Comparison of ENCODE assay signal across 23 cellular contexts in the genomic region with DNA sequence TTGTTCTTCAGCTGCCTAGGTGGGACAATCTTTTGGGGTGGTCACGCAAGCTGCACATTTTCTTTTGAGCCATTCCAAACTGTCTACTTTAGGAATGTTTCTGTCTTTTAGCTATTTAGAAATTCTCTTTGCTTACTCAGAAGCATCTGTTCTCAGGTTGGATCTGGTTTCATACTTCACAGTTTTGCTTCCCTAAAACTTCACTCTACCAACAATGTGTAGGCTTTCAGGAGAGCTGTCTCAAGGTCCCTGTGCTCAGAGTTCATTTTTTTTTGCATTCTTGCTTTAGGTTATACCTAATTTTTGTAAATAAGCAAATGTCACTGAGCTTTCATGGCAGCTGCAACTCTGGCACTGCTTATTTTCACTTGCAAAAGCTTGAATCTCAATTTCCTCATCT.
"Had no signal": no experiment of that assay in that cellular context is flagged by ENCODE, and none has a peak within 500 bp of the region (broad histone marks: within the 10 kb centered on the region; RNA-seq: fewer than 3 reads in every experiment).

No MANE protein-coding gene starts in this region.

- DNase-seq: activated CD4-positive, alpha-beta memory T cell treated with anti-CD3 and anti-CD28 coated beads, Interleukin-2, amount 10 ng/mL, durations not matched to agents 7 days and 5 days; activated CD4-positive, alpha-beta T cell treated with anti-CD3 and anti-CD28 coated beads for 1 hour; activated CD8-positive, alpha-beta memory T cell treated with anti-CD3 and anti-CD28 coated beads, Interleukin-2, amount 50 U/mL, for 48 hours; activated gamma-delta T cell treated with Interleukin-2 at 50 U/mL for 16 hours; activated naive CD8-positive, alpha-beta T cell treated with anti-CD3 and anti-CD28 coated beads, Interleukin-2, amount 50 U/mL, for 24 hours; activated T-cell treated with anti-CD3 and anti-CD28 coated beads, Interleukin-2, amount 50 U/mL, for 24 hours; endodermal cell; heart left ventricle; kidney; left colon; ovary; stimulated activated CD4-positive, alpha-beta T cell treated with anti-CD3 and anti-CD28 coated beads, Interleukin-12 subunit alpha, Interleukin-12 subunit beta, amount 100 ng/mL, for 4 hours; stimulated activated CD4-positive, alpha-beta T cell treated with anti-CD3 and anti-CD28 coated beads, Interleukin-4, amount 100 ng/mL, for 1 hour; stimulated activated naive CD8-positive, alpha-beta T cell treated with anti-CD3 and anti-CD28 coated beads, Interleukin-15, Interleukin-2, amounts not matched to agents 100 U/mL and 50 U/mL, for 24 hours; transverse colon had no signal

- H3K4me3 Mint-ChIP-seq: activated CD4-positive, alpha-beta memory T cell treated with anti-CD3 and anti-CD28 coated beads, Interleukin-2, amount 10 ng/mL, durations not matched to agents 7 days and 5 days; activated CD4-positive, alpha-beta T cell treated with anti-CD3 and anti-CD28 coated beads, Interleukin-2, amount 10 ng/mL, durations not matched to agents 7 days and 5 days; activated naive CD4-positive, alpha-beta T cell treated with anti-CD3 and anti-CD28 coated beads, Interleukin-2, amount 50 U/mL, for 24 hours; activated naive CD8-positive, alpha-beta T cell treated with anti-CD3 and anti-CD28 coated beads, Interleukin-2, amount 50 U/mL, for 24 hours; activated T-cell treated with anti-CD3 and anti-CD28 coated beads, Interleukin-2, amount 50 U/mL, for 24 hours; dendritic cell treated with granulocyte-macrophage colony-stimulating factor and Interleukin-4, amounts not matched to agents 40 ng/mL and 50 ng/mL, for 4 days; endodermal cell; immature natural killer cell; naive B cell; WTC11 had no signal

- H3K27me3 Mint-ChIP-seq: activated CD4-positive, alpha-beta memory T cell treated with anti-CD3 and anti-CD28 coated beads, Interleukin-2, amount 10 ng/mL, durations not matched to agents 7 days and 5 days; activated naive CD4-positive, alpha-beta T cell treated with anti-CD3 and anti-CD28 coated beads, Interleukin-2, amount 50 U/mL, for 24 hours; activated naive CD8-positive, alpha-beta T cell treated with anti-CD3 and anti-CD28 coated beads, Interleukin-2, amount 50 U/mL, for 24 hours; activated T-cell treated with anti-CD3 and anti-CD28 coated beads, Interleukin-2, amount 50 U/mL, for 24 hours; dendritic cell treated with granulocyte-macrophage colony-stimulating factor and Interleukin-4, amounts not matched to agents 40 ng/mL and 50 ng/mL, for 4 days; naive B cell; progenitor cell of endocrine pancreas had no signal

- H3K4me1 Mint-ChIP-seq: activated naive CD8-positive, alpha-beta T cell treated with anti-CD3 and anti-CD28 coated beads, Interleukin-2, amount 50 U/mL, for 24 hours; endodermal cell; WTC11 had no signal

- H3K9me3 Mint-ChIP-seq: activated CD4-positive, alpha-beta memory T cell treated with anti-CD3 and anti-CD28 coated beads, Interleukin-2, amount 10 ng/mL, durations not matched to agents 7 days and 5 days; activated CD4-positive, alpha-beta T cell treated with anti-CD3 and anti-CD28 coated beads, Interleukin-2, amount 10 ng/mL, durations not matched to agents 7 days and 5 days; activated naive CD4-positive, alpha-beta T cell treated with anti-CD3 and anti-CD28 coated beads, Interleukin-2, amount 50 U/mL, for 24 hours; activated naive CD8-positive, alpha-beta T cell treated with anti-CD3 and anti-CD28 coated beads, Interleukin-2, amount 50 U/mL, for 24 hours; activated T-cell treated with anti-CD3 and anti-CD28 coated beads, Interleukin-2, amount 50 U/mL, for 24 hours; dendritic cell treated with granulocyte-macrophage colony-stimulating factor and Interleukin-4, amounts not matched to agents 40 ng/mL and 50 ng/mL, for 4 days; endodermal cell; immature natural killer cell; naive B cell; WTC11 had no signal

- H3K27ac Mint-ChIP-seq: activated CD4-positive, alpha-beta memory T cell treated with anti-CD3 and anti-CD28 coated beads, Interleukin-2, amount 10 ng/mL, durations not matched to agents 7 days and 5 days; activated CD4-positive, alpha-beta T cell treated with anti-CD3 and anti-CD28 coated beads, Interleukin-2, amount 10 ng/mL, durations not matched to agents 7 days and 5 days; activated naive CD4-positive, alpha-beta T cell treated with anti-CD3 and anti-CD28 coated beads, Interleukin-2, amount 50 U/mL, for 24 hours; activated naive CD8-positive, alpha-beta T cell treated with anti-CD3 and anti-CD28 coated beads, Interleukin-2, amount 50 U/mL, for 24 hours; activated T-cell treated with anti-CD3 and anti-CD28 coated beads, Interleukin-2, amount 50 U/mL, for 24 hours; dendritic cell treated with granulocyte-macrophage colony-stimulating factor and Interleukin-4, amounts not matched to agents 40 ng/mL and 50 ng/mL, for 4 days; endodermal cell; immature natural killer cell; naive B cell; progenitor cell of endocrine pancreas; WTC11 had no signal

- ATAC-seq: activated naive CD8-positive, alpha-beta T cell treated with anti-CD3 and anti-CD28 coated beads, Interleukin-2, amount 50 U/mL, for 24 hours; sciatic nerve had no signal

- H3K36me3 Mint-ChIP-seq: immature natural killer cell, WTC11 had no signal
